ENCODE assay signal across 10 cellular contexts in genomic region chr17:16304832-16305231, GRCh38. TPM values are rescaled to one million over a fixed set of nuclear protein-coding genes. Genes with fewer than 3 reads are reported as not detected.
DNase-seq lines count a peak whose midpoint lies in the region; ATAC-seq, FAIRE-seq and TF ChIP-seq lines count a peak whose summit lies in the region.
"Had no signal": no experiment of that assay in that cellular context is flagged by ENCODE, and none has a peak within 500 bp of the region (broad histone marks: within the 10 kb centered on the region; RNA-seq: fewer than 3 reads in every experiment).

No MANE protein-coding gene starts in this region.

- H3K36me3 Mint-ChIP-seq in osteocyte (ENCODE audit: unreplicated experiment): peaks cover 14% of the 10 kb centered on the region

- no peak for ATAC-seq in HG03378 (IDR thresholded peaks at IDR 0.05; ENCODE audit: unreplicated experiment)

- H3K4me3 ChIP-seq in astrocyte of the cerebellum (ENCODE audit: low read depth, low read length): no peak overlapping the region

- H3K4me1 Mint-ChIP-seq in osteocyte (ENCODE audit: unreplicated experiment): no peaks in the 10 kb centered on the region

- no peak for TF ChIP-seq POLR2A in GM12892 (IDR thresholded peaks at IDR 0.05; ENCODE audit: low read depth, low read length)

- no peak for FAIRE-seq in GM12892 (lab: Jason Lieb, UNC)
- FAIRE-seq: TTC549 had no signal

- in situ Hi-C loops in astrocyte of the cerebellum (cut with HindIII; ENCODE audit: low sequenced_read_pairs): no loop called here

- H3K4me3 Mint-ChIP-seq in osteocyte (ENCODE audit: unreplicated experiment): no peak overlapping the region

- DNase-seq in NCI-H146 (lab: John Stamatoyannopoulos, UW): peak; percentile 12
- no peak for DNase-seq in NCI-H146 treated with DMSO at 0.1 percent for 48 hours (lab: John Stamatoyannopoulos, UW; ENCODE audit: unreplicated experiment)
- DNase-seq in NAMALWA (ENCODE audit: low spot score): peak; percentile 42
- DNase-seq in astrocyte of the cerebellum (ENCODE audit: low read depth): no peak
- no peak for DNase-seq in osteocyte (ENCODE audit: extremely low spot score, unreplicated experiment)
- no peak for DNase-seq in GM12892 (ENCODE audit: insufficient read length)
- DNase-seq in HK-2 (ENCODE audit: unreplicated experiment): no peak

- H3K27me3 Mint-ChIP-seq in osteocyte (ENCODE audit: unreplicated experiment): no peaks in the 10 kb centered on the region
- H3K27me3 Mint-ChIP-seq: CD4-positive, CD25-positive, alpha-beta regulatory T cell had no signal

- H3K27ac Mint-ChIP-seq in osteocyte (ENCODE audit: unreplicated experiment): no peak overlapping the region

- no peaks in the 10 kb centered on the region for H3K9me3 Mint-ChIP-seq in osteocyte (ENCODE audit: unreplicated experiment)
- H3K9me3 Mint-ChIP-seq: CD4-positive, CD25-positive, alpha-beta regulatory T cell had no signal

- TF ChIP-seq CTCF in astrocyte of the cerebellum (IDR thresholded peaks at IDR 0.05; ENCODE audit: low read depth, low read length, missing control alignments) (peak; percentile 76), osteocyte (IDR thresholded peaks at IDR 0.05) (peak; percentile 62)

RNA-seq across cellular contexts. Expression of gene CENPV, which starts 48.4 kb away (rescaled TPM):
- total RNA-seq in osteocyte: 11.3 and 13.2 TPM in 2 replicates
- polyA plus RNA-seq in GM12892 (2012; ENCODE audit: missing spikeins): 102 TPM

Comparison
In these comparisons a context has a peak if more than half of its experiments do, and no peak if none do; other contexts are left out.
1. DNase-seq: peak in NCI-H146 (single experiment) and NAMALWA (single experiment); none in NCI-H146 treated with DMSO at 0.1 percent for 48 hours (single experiment), astrocyte of the cerebellum (single experiment), osteocyte (single experiment), GM12892 (single experiment) and HK-2 (single experiment).